8 cellular contexts compared by ENCODE assay signal in the genomic region with DNA sequence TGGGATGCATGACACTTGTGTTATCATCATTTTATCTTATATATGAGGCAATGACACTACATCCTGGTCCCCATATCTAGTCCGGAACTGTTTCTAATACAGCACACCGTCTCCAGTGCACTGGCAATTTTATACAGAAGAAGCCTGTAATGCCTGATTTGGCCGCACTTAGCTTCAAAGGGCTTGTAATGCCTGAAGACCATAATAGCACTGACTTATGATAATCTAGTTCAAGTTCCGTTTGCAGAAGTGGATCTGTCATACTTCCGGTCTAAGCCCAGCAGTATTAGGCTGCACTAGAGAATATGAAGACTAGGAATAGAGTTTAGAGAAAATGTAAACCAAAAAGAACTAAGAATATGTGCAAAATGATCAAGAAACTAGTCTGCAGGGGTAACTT. TPM values are rescaled to one million over a fixed set of nuclear protein-coding genes. Genes with fewer than 3 reads are reported as not detected.
DNase-seq lines count a peak whose midpoint lies in the region; ATAC-seq, FAIRE-seq and TF ChIP-seq lines count a peak whose summit lies in the region.

No MANE protein-coding gene starts in this region.

- H3K27ac ChIP-seq in right atrium auricular region: peak overlapping the region; percentile 97 to 98

- DNase-seq in right atrium auricular region (ENCODE audit: low spot score) (no peak), Right ventricle myocardium superior (no peak), NOMO-1 (lab: John Stamatoyannopoulos, UW; ENCODE audit: unreplicated experiment in 2 of 2) (peak; percentile 70 to 90), lower leg skin (ENCODE audit: low spot score in 2 of 2) (no peak), urothelium cell line (ENCODE audit: low spot score) (no peak), islet precursor cell (no peak)

- intact Hi-C loops in Right ventricle myocardium superior (cut with DNase I) (no loop called here), lower leg skin (cut with DNase I; ENCODE audit: low total_unique reads) (no loop called here)

- H3K4me1 Mint-ChIP-seq in brain: peaks cover 50% of the 10 kb centered on the region

- H3K9me3 Mint-ChIP-seq in brain: no peaks in the 10 kb centered on the region

- TF ChIP-seq CTCF in right atrium auricular region (IDR thresholded peaks at IDR 0.05) (no peak), brain (conservative IDR thresholded peaks at IDR 0.05) (no peak), lower leg skin (IDR thresholded peaks at IDR 0.05) (no peak)

- ATAC-seq in Right ventricle myocardium superior (ENCODE audit: poor library complexity) (no peak), GM19328 (IDR thresholded peaks at IDR 0.05; ENCODE audit: unreplicated experiment) (no peak)

- no peaks in the 10 kb centered on the region for H3K36me3 ChIP-seq in right atrium auricular region

- peaks cover 0 to 44% of the 10 kb centered on the region in 2 donors for H3K4me1 ChIP-seq in right atrium auricular region

- TF ChIP-seq POLR2A in lower leg skin (IDR thresholded peaks at IDR 0.05): no peak

- H3K27me3 Mint-ChIP-seq in brain: peaks cover 9% of the 10 kb centered on the region

- peak overlapping the region; percentile 93 to 97 (median 97) for H3K4me3 Mint-ChIP-seq in brain

- H3K4me3 ChIP-seq in right atrium auricular region: peak overlapping the region; percentile 95 to 97
- peak overlapping the region; percentile 93 for H3K4me3 ChIP-seq in lower leg skin (ENCODE audit: low read depth, poor library complexity, severe bottlenecking)

- peaks cover 31% of the 10 kb centered on the region for H3K36me3 Mint-ChIP-seq in brain

- no peaks in the 10 kb centered on the region for H3K9me3 ChIP-seq in right atrium auricular region

- 21% methylated on average over 5 of the region's 5 CpGs for WGBS in lower leg skin, 2 donors

- peak overlapping the region; percentile 95 to 98 (median 96) for H3K27ac Mint-ChIP-seq in brain

- H3K27me3 ChIP-seq in right atrium auricular region: no peaks in the 10 kb centered on the region

- peak; percentile 32 for FAIRE-seq in urothelium cell line (lab: Jason Lieb, UNC)

RNA-seq across cellular contexts. Expression of gene BNIP2, which starts 1.3 kb away (rescaled TPM):
- total RNA-seq in right atrium auricular region: 100 to 1,000 TPM in 1 of 2 donors, 10 to 100 TPM in 1; 93.7 to 148 TPM
- total RNA-seq in Right ventricle myocardium superior: 71.5 TPM
- polyA plus RNA-seq in brain (ENCODE audit: insufficient read depth, low read depth, low replicate concordance): 8.4 TPM
- total RNA-seq in lower leg skin: 100 to 1,000 TPM in 3 of 4 donors, 10 to 100 TPM in 1; 84.3 to 147 (median 123) TPM

RNA-seq across cellular contexts. Expression of gene GTF2A2, which starts 30.5 kb away (rescaled TPM):
- total RNA-seq in right atrium auricular region (10 to 100 TPM; 35.9 to 74.8 TPM), Right ventricle myocardium superior (126 TPM), lower leg skin (10 to 100 TPM; 13.4 to 32.7 (median 17.0) TPM)
- 126 TPM for polyA plus RNA-seq in brain (ENCODE audit: insufficient read depth, low read depth, low replicate concordance)

Comparison
In these comparisons a context has a peak if more than half of its experiments do, and no peak if none do; other contexts are left out.
1. DNase-seq: peak in NOMO-1 (2 of 2); none in right atrium auricular region (single experiment), Right ventricle myocardium superior (single experiment), lower leg skin (0 of 2), urothelium cell line (single experiment) and islet precursor cell (single experiment).